In the genomic region with DNA sequence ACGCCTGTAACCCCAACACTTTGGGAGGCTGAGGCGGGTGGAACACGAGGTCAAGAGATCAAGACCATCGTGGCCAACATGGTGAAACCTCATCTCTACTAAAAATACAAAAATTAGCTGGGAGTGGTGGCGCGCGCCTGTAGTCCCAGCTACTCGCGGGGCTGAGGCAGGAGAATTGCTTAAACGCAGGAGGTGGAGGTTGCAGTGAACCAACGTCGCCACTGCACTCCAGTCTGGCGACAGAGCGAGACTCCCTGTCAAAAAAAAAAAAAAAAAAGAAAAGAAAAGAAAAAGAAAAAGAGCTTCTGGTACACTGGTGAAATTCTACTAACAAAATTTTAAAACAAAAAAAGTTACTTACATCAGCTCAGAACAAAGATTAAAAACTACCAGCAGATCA, we compare ENCODE assay signal across 7 cellular contexts. TPM values are rescaled to one million over a fixed set of nuclear protein-coding genes. Genes with fewer than 3 reads are reported as not detected.
DNase-seq lines count a peak whose midpoint lies in the region; ATAC-seq and TF ChIP-seq lines count a peak whose summit lies in the region.
"Not testable (repeated sequence)": the region's sequence is repeated elsewhere in the genome, so short reads cannot be mapped to it uniquely, and the experiment has no call there.

No MANE protein-coding gene starts in this region.

- H3K27ac ChIP-seq in colonic mucosa = peak overlapping the region; percentile 99
- H3K27ac ChIP-seq in heart left ventricle = peak overlapping the region in 11 of 12 donors; percentile 94 to 99 (median 97)

- TF ChIP-seq POLR2A in heart left ventricle (IDR thresholded peaks at IDR 0.05) = not testable (repeated sequence)

- H3K9me3 Mint-ChIP-seq in activated CD8-positive, alpha-beta T cell treated with anti-CD3 and anti-CD28 coated beads for 36 hours = not testable (repeated sequence)

- not testable (repeated sequence) for H3K9me3 ChIP-seq in NT2/D1 (ENCODE audit: insufficient read depth, low read length); colonic mucosa; heart left ventricle; mucosa of stomach (ENCODE audit: control insufficient read depth, low read length)

- H3K4me3 ChIP-seq in NT2/D1 (ENCODE audit: insufficient read length, low read depth) (peak overlapping the region; percentile 95), colonic mucosa (peak overlapping the region; percentile 73), heart left ventricle (peak overlapping the region; percentile 64 to 95 (median 81)), mucosa of stomach (ENCODE audit: low read length) (peak overlapping the region; percentile 89), skeletal muscle cell (ENCODE audit: low read depth, low read length) (peak overlapping the region; percentile 81)

- not testable (repeated sequence) for TF ChIP-seq CTCF in activated CD8-positive, alpha-beta T cell treated with anti-CD3 and anti-CD28 coated beads for 36 hours (IDR thresholded peaks at IDR 0.05); colonic mucosa (IDR thresholded peaks at IDR 0.05)
- TF ChIP-seq CTCF in heart left ventricle (IDR thresholded peaks at IDR 0.05) = peak in 4 of 12 donors; percentile 18 to 33 (median 29)

- DNase-seq in G401 (ENCODE audit: low spot score) (peak; percentile 20), heart left ventricle (peak in 1 of 5 donors; percentile 33)
- DNase-seq in NT2/D1 (ENCODE audit: low read depth, low spot score); activated CD8-positive, alpha-beta T cell treated with anti-CD3 and anti-CD28 coated beads for 36 hours; colonic mucosa; skeletal muscle cell (ENCODE audit: low read depth): not testable (repeated sequence)

- H3K4me1 ChIP-seq in NT2/D1 (ENCODE audit: insufficient read depth, insufficient read length); colonic mucosa: not testable (repeated sequence)
- H3K4me1 ChIP-seq in heart left ventricle (peaks cover 0 to 41% (median 25%) of the 10 kb centered on the region in 12 donors), mucosa of stomach (ENCODE audit: control insufficient read depth, insufficient read depth, low read length) (peaks cover 12% of the 10 kb centered on the region)

- H3K4me3 Mint-ChIP-seq in activated CD8-positive, alpha-beta T cell treated with anti-CD3 and anti-CD28 coated beads for 36 hours = peak overlapping the region; percentile 66

- peaks cover 50% of the 10 kb centered on the region for H3K27me3 Mint-ChIP-seq in activated CD8-positive, alpha-beta T cell treated with anti-CD3 and anti-CD28 coated beads for 36 hours

- H3K36me3 ChIP-seq in NT2/D1 (ENCODE audit: insufficient read depth, insufficient read length, low read length); colonic mucosa; heart left ventricle; mucosa of stomach (ENCODE audit: control insufficient read depth, insufficient read depth, low read length): not testable (repeated sequence)

- in situ Hi-C loops in G401 (cut with HindIII; ENCODE audit: low sequenced_read_pairs) = not testable (repeated sequence)

- H3K9ac ChIP-seq in NT2/D1 (ENCODE audit: insufficient read length, low read depth) = not testable (repeated sequence)
- H3K9ac ChIP-seq in colonic mucosa (ENCODE audit: low read depth in 2 of 2, low read length in 2 of 2) (peak overlapping the region in 1 of 2 donors; percentile 92), mucosa of stomach (ENCODE audit: low read length) (peak overlapping the region; percentile 93)

- not testable (repeated sequence) for ATAC-seq in activated CD8-positive, alpha-beta T cell treated with anti-CD3 and anti-CD28 coated beads for 36 hours; heart left ventricle

- WGBS in heart left ventricle, 4 donors = 50 to 57% (median 52%) methylated on average over 14 of the region's 14 CpGs

- not testable (repeated sequence) for H3K27me3 ChIP-seq in NT2/D1 (ENCODE audit: insufficient read depth, insufficient read length); colonic mucosa; heart left ventricle; mucosa of stomach (ENCODE audit: control insufficient read depth, insufficient read depth, low read length)

- H3K4me1 Mint-ChIP-seq in activated CD8-positive, alpha-beta T cell treated with anti-CD3 and anti-CD28 coated beads for 36 hours (ENCODE audit: low read depth) = peaks cover 17% of the 10 kb centered on the region

- POLR2A ChIA-PET in activated CD8-positive, alpha-beta T cell treated with anti-CD3 and anti-CD28 coated beads for 36 hours (lab: Charles Lee) = not testable (repeated sequence)

- intact Hi-C loops in activated CD8-positive, alpha-beta T cell treated with anti-CD3 and anti-CD28 coated beads for 36 hours (cut with micrococcal nuclease); colonic mucosa (cut with DNase I): not testable (repeated sequence)
- intact Hi-C loops in heart left ventricle (cut with DNase I) = loop anchor here in 2 of 10 donors (5.0 kb wide), 2 partner anchors 36 to 49 kb away; a partner anchor contains a TSS

- H3K27ac Mint-ChIP-seq in activated CD8-positive, alpha-beta T cell treated with anti-CD3 and anti-CD28 coated beads for 36 hours = not testable (repeated sequence)

- not testable (repeated sequence) for H3K36me3 Mint-ChIP-seq in activated CD8-positive, alpha-beta T cell treated with anti-CD3 and anti-CD28 coated beads for 36 hours (ENCODE audit: low read depth)

- CTCF ChIA-PET in activated CD8-positive, alpha-beta T cell treated with anti-CD3 and anti-CD28 coated beads for 36 hours (lab: Charles Lee) = not testable (repeated sequence)

RNA-seq across cellular contexts. Expression of a gene that starts 1.4 kb away (rescaled TPM):
- total RNA-seq in G401 (2014; rRNA removed; shearing (Covaris generic)) = 28.0 and 49.7 TPM in 2 replicates
- total RNA-seq in activated CD8-positive, alpha-beta T cell treated with anti-CD3 and anti-CD28 coated beads for 36 hours = 10 to 100 TPM; 25.7 to 27.9 TPM
- total RNA-seq in colonic mucosa (10 to 100 TPM; 23.9 to 29.0 TPM), heart left ventricle (10 to 100 TPM; 16.7 to 34.6 (median 27.3) TPM)
- polyA plus RNA-seq in heart left ventricle = 10 to 100 TPM in 1 of 2 donors, 1 to 10 TPM in 1; 3.5 to 14.3 TPM

RNA-seq across cellular contexts. Expression of a gene that starts 48.3 kb away (rescaled TPM):
- 3,176 and 3,226 TPM in 2 replicates for total RNA-seq in G401 (2014; rRNA removed; shearing (Covaris generic))
- 1,000 to 10,000 TPM; 1,782 to 1,792 TPM for total RNA-seq in activated CD8-positive, alpha-beta T cell treated with anti-CD3 and anti-CD28 coated beads for 36 hours
- total RNA-seq in colonic mucosa (100 to 1,000 TPM; 749 to 786 TPM), heart left ventricle (100 to 1,000 TPM; 463 to 779 (median 580) TPM)
- polyA plus RNA-seq in heart left ventricle = 1,000 to 10,000 TPM; 1,040 to 1,711 TPM
